ENCODE assay signal across 24 cellular contexts in genomic region chr18:13366977-13367892, GRCh38.
A peak's percentile ranks its signal among the peaks of the same experiment; 100 is the strongest.
DNase-seq lines count a peak whose midpoint lies in the region; ATAC-seq and TF ChIP-seq lines count a peak whose summit lies in the region.
"Had no signal": no experiment of that assay in that cellular context is flagged by ENCODE, and none has a peak within 500 bp of the region (broad histone marks: within the 10 kb centered on the region; RNA-seq: fewer than 3 reads in every experiment).

No MANE protein-coding gene starts in this region.

- H3K27me3 ChIP-seq in neural progenitor cell = peaks cover 46% of the 10 kb centered on the region
- no peaks in the 10 kb centered on the region for H3K27me3 ChIP-seq in body of pancreas
- H3K27me3 ChIP-seq: esophagus squamous epithelium had no signal

- no peaks in the 10 kb centered on the region for H3K36me3 Mint-ChIP-seq in activated CD8-positive, alpha-beta T cell treated with anti-CD3 and anti-CD28 coated beads for 36 hours (ENCODE audit: low read depth)
- H3K36me3 Mint-ChIP-seq in activated CD8-positive, alpha-beta T cell treated with anti-CD3 and anti-CD28 coated beads, Interleukin-2, amount 10 ng/mL, durations not matched to agents 7 days and 5 days (ENCODE audit: low read depth) = no peaks in the 10 kb centered on the region
- H3K36me3 Mint-ChIP-seq in neural progenitor cell = no peaks in the 10 kb centered on the region
- H3K36me3 Mint-ChIP-seq: activated naive CD8-positive, alpha-beta T cell; type B pancreatic cell had no signal

- TF ChIP-seq CTCF in activated CD8-positive, alpha-beta T cell treated with anti-CD3 and anti-CD28 coated beads for 36 hours (IDR thresholded peaks at IDR 0.05) = no peak
- TF ChIP-seq CTCF in coronary artery (IDR thresholded peaks at IDR 0.05) (no peak), neural progenitor cell (IDR thresholded peaks at IDR 0.05) (no peak), body of pancreas (IDR thresholded peaks at IDR 0.05) (no peak)

- H3K4me1 Mint-ChIP-seq in activated CD8-positive, alpha-beta T cell treated with anti-CD3 and anti-CD28 coated beads for 36 hours (ENCODE audit: low read depth) = peaks cover 44% of the 10 kb centered on the region
- H3K4me1 Mint-ChIP-seq in activated CD8-positive, alpha-beta T cell treated with anti-CD3 and anti-CD28 coated beads, Interleukin-2, amount 10 ng/mL, durations not matched to agents 7 days and 5 days (ENCODE audit: low read depth) = peaks cover 22% of the 10 kb centered on the region
- H3K4me1 Mint-ChIP-seq in neural progenitor cell = peaks cover 39% of the 10 kb centered on the region

- no peaks in the 10 kb centered on the region for H4K20me1 ChIP-seq in neural progenitor cell (ENCODE audit: low read depth)

- no peak for ATAC-seq in activated CD8-positive, alpha-beta T cell treated with anti-CD3 and anti-CD28 coated beads for 36 hours
- ATAC-seq in activated CD8-positive, alpha-beta T cell treated with anti-CD3 and anti-CD28 coated beads, Interleukin-2, amount 10 ng/mL, durations not matched to agents 7 days and 5 days = no peak
- ATAC-seq in body of pancreas = no peak
- ATAC-seq: activated CD4-positive, CD25-positive, alpha-beta regulatory T cell treated with anti-CD3 and anti-CD28 coated beads, Interleukin-2, amount 50 U/mL, for 24 hours; effector memory CD8-positive, alpha-beta T cell; mucosa of descending colon had no signal

- H3K4me1 ChIP-seq in neural progenitor cell (peaks cover 11% of the 10 kb centered on the region), body of pancreas (no peaks in the 10 kb centered on the region)
- H3K4me1 ChIP-seq: Caco-2, lower lobe of right lung had no signal

- WGBS in body of pancreas, 2 donors = 79 to 83% methylated on average over 23 of the region's 26 CpGs

- POLR2A ChIA-PET in activated CD8-positive, alpha-beta T cell treated with anti-CD3 and anti-CD28 coated beads for 36 hours (lab: Charles Lee) = no interaction called here
- POLR2A ChIA-PET in activated CD8-positive, alpha-beta T cell treated with anti-CD3 and anti-CD28 coated beads, Interleukin-2, amount 10 ng/mL, durations not matched to agents 7 days and 5 days (lab: Charles Lee) = no interaction called here

- H3F3A ChIP-seq in neural progenitor cell (ENCODE audit: low read depth) = no peaks in the 10 kb centered on the region

- H3K36me3 ChIP-seq in neural progenitor cell = no peaks in the 10 kb centered on the region
- H3K36me3 ChIP-seq in body of pancreas (replicated peaks in 1 of 2; ENCODE audit: insufficient read depth in 1 of 2, low read depth in 2 of 2) = no peaks in the 10 kb centered on the region
- H3K36me3 ChIP-seq: esophagus squamous epithelium, lower lobe of right lung had no signal

- no peak for DNase-seq in activated CD8-positive, alpha-beta T cell treated with anti-CD3 and anti-CD28 coated beads for 36 hours
- DNase-seq in activated CD8-positive, alpha-beta T cell treated with anti-CD3 and anti-CD28 coated beads, Interleukin-2, amount 10 ng/mL, durations not matched to agents 7 days and 5 days = no peak
- DNase-seq in CD1c-positive myeloid dendritic cell (ENCODE audit: extremely low spot score) (peak; percentile 63), coronary artery (ENCODE audit: low spot score) (peak; percentile 63), neural progenitor cell (ENCODE audit: low spot score) (no peak), NCI-H526 (lab: John Stamatoyannopoulos, UW) (no peak), body of pancreas (no peak), ecto neural progenitor cell (ENCODE audit: low spot score) (no peak)
- DNase-seq: Caco-2; DND-41; effector memory CD8-positive, alpha-beta T cell; esophagus squamous epithelium; hippocampal formation; KG1; lower lobe of right lung; NCI-H1436 treated with DMSO at 0.1 percent for 48 hours; NCI-H510A; SHP77 treated with DMSO at 0.1 percent for 48 hours; SW 1271 had no signal

- no peak overlapping the region for H3K4me2 ChIP-seq in neural progenitor cell

- no peaks in the 10 kb centered on the region for H3K9me3 ChIP-seq in neural progenitor cell (ENCODE audit: low read depth)
- no peaks in the 10 kb centered on the region for H3K9me3 ChIP-seq in body of pancreas
- H3K9me3 ChIP-seq: Caco-2, esophagus squamous epithelium, lower lobe of right lung, mucosa of descending colon had no signal

- peak overlapping the region; percentile 25 for H3K27ac Mint-ChIP-seq in activated CD8-positive, alpha-beta T cell treated with anti-CD3 and anti-CD28 coated beads for 36 hours
- H3K27ac Mint-ChIP-seq in activated CD8-positive, alpha-beta T cell treated with anti-CD3 and anti-CD28 coated beads, Interleukin-2, amount 10 ng/mL, durations not matched to agents 7 days and 5 days = no peak overlapping the region
- peak overlapping the region; percentile 48 for H3K27ac Mint-ChIP-seq in neural progenitor cell
- H3K27ac Mint-ChIP-seq: activated T-helper 1 cell treated with anti-CD3 and anti-CD28 coated beads, Interleukin-12 subunit alpha, Interleukin-12 subunit beta, Interleukin-2, Interleukin-4 antibody, amounts not matched to agents 30 ng/mL and 10 ng/mL and 1 ng/mL, durations not matched to agents 14 hours and 24 hours and 36 hours; type B pancreatic cell had no signal

- H3K27ac ChIP-seq in coronary artery (no peak overlapping the region), neural progenitor cell (no peak overlapping the region), body of pancreas (no peak overlapping the region)
- H3K27ac ChIP-seq: esophagus squamous epithelium, lower lobe of right lung had no signal

- H3K4me3 ChIP-seq in coronary artery (no peak overlapping the region), neural progenitor cell (no peak overlapping the region), body of pancreas (no peak overlapping the region)
- H3K4me3 ChIP-seq: esophagus squamous epithelium, lower lobe of right lung, mucosa of descending colon had no signal

- no peaks in the 10 kb centered on the region for H3K27me3 Mint-ChIP-seq in activated CD8-positive, alpha-beta T cell treated with anti-CD3 and anti-CD28 coated beads for 36 hours
- no peaks in the 10 kb centered on the region for H3K27me3 Mint-ChIP-seq in activated CD8-positive, alpha-beta T cell treated with anti-CD3 and anti-CD28 coated beads, Interleukin-2, amount 10 ng/mL, durations not matched to agents 7 days and 5 days (ENCODE audit: low read depth)
- H3K27me3 Mint-ChIP-seq in neural progenitor cell (ENCODE audit: insufficient read depth, low read depth) = peaks cover 14% of the 10 kb centered on the region
- H3K27me3 Mint-ChIP-seq: activated naive CD8-positive, alpha-beta T cell had no signal

- CTCF ChIA-PET in activated CD8-positive, alpha-beta T cell treated with anti-CD3 and anti-CD28 coated beads for 36 hours (lab: Charles Lee) = interaction anchor here (1.2 to 1.7 kb wide), 2 partner anchors 14 to 78 kb away, joined by 4 read pairs; no protein-coding TSS in a partner anchor
- CTCF ChIA-PET in activated CD8-positive, alpha-beta T cell treated with anti-CD3 and anti-CD28 coated beads, Interleukin-2, amount 10 ng/mL, durations not matched to agents 7 days and 5 days (lab: Charles Lee) = no interaction called here

- TF ChIP-seq POLR2A in body of pancreas (IDR thresholded peaks at IDR 0.05) = no peak

- intact Hi-C loops in activated CD8-positive, alpha-beta T cell treated with anti-CD3 and anti-CD28 coated beads for 36 hours (cut with micrococcal nuclease) = no loop called here
- intact Hi-C loops in body of pancreas (cut with DNase I) = no loop called here

- H2AFZ ChIP-seq in neural progenitor cell (replicated peaks) = no peak overlapping the region

- H3K9ac ChIP-seq in neural progenitor cell = no peak overlapping the region

- no peaks in the 10 kb centered on the region for H3K79me2 ChIP-seq in neural progenitor cell (ENCODE audit: low read depth)

- H3K4me3 Mint-ChIP-seq in activated CD8-positive, alpha-beta T cell treated with anti-CD3 and anti-CD28 coated beads for 36 hours = no peak overlapping the region
- H3K4me3 Mint-ChIP-seq in activated CD8-positive, alpha-beta T cell treated with anti-CD3 and anti-CD28 coated beads, Interleukin-2, amount 10 ng/mL, durations not matched to agents 7 days and 5 days = no peak overlapping the region
- no peak overlapping the region for H3K4me3 Mint-ChIP-seq in neural progenitor cell
- H3K4me3 Mint-ChIP-seq: activated naive CD8-positive, alpha-beta T cell; activated T-helper 1 cell treated with anti-CD3 and anti-CD28 coated beads, Interleukin-12 subunit alpha, Interleukin-12 subunit beta, Interleukin-2, Interleukin-4 antibody, amounts not matched to agents 30 ng/mL and 10 ng/mL and 1 ng/mL, durations not matched to agents 14 hours and 24 hours and 36 hours; effector memory CD8-positive, alpha-beta T cell; type B pancreatic cell had no signal

- no peaks in the 10 kb centered on the region for H3K9me3 Mint-ChIP-seq in activated CD8-positive, alpha-beta T cell treated with anti-CD3 and anti-CD28 coated beads for 36 hours
- H3K9me3 Mint-ChIP-seq in activated CD8-positive, alpha-beta T cell treated with anti-CD3 and anti-CD28 coated beads, Interleukin-2, amount 10 ng/mL, durations not matched to agents 7 days and 5 days (ENCODE audit: insufficient read depth) = no peaks in the 10 kb centered on the region
- no peaks in the 10 kb centered on the region for H3K9me3 Mint-ChIP-seq in neural progenitor cell
- H3K9me3 Mint-ChIP-seq: activated T-helper 1 cell treated with anti-CD3 and anti-CD28 coated beads, Interleukin-12 subunit alpha, Interleukin-12 subunit beta, Interleukin-2, Interleukin-4 antibody, amounts not matched to agents 30 ng/mL and 10 ng/mL and 1 ng/mL, durations not matched to agents 14 hours and 24 hours and 36 hours; effector memory CD8-positive, alpha-beta T cell; type B pancreatic cell had no signal

Comparison
In these comparisons a context has a peak if more than half of its experiments do, and no peak if none do; other contexts are left out.
1. DNase-seq: peak in CD1c-positive myeloid dendritic cell (single experiment) and coronary artery (single experiment); none in activated CD8-positive, alpha-beta T cell treated with anti-CD3 and anti-CD28 coated beads for 36 hours (single experiment), activated CD8-positive, alpha-beta T cell treated with anti-CD3 and anti-CD28 coated beads, Interleukin-2, amount 10 ng/mL, durations not matched to agents 7 days and 5 days (single experiment), neural progenitor cell (single experiment), NCI-H526 (0 of 2), body of pancreas (0 of 4) and ecto neural progenitor cell (single experiment).